11 cellular contexts compared by ENCODE assay signal in genomic region chr9:126420643-126421564, GRCh38.
DNase-seq lines count a peak whose midpoint lies in the region; ATAC-seq, FAIRE-seq and TF ChIP-seq lines count a peak whose summit lies in the region.
"Had no signal": no experiment of that assay in that cellular context is flagged by ENCODE, and none has a peak within 500 bp of the region (broad histone marks: within the 10 kb centered on the region; RNA-seq: fewer than 3 reads in every experiment).

No MANE protein-coding gene starts in this region.

- no peaks in the 10 kb centered on the region for H3K9me3 Mint-ChIP-seq in progenitor cell of endocrine pancreas (ENCODE audit: low read depth)
- H3K9me3 Mint-ChIP-seq: activated T-helper 2 cell treated with anti-CD3 and anti-CD28 coated beads, Interferon-gamma antibody, Interleukin-2, Interleukin-4, amounts not matched to agents 10 μg/mL and 5 μg/mL and 100 μg/mL, durations not matched to agents 14 hours and 24 hours and 36 hours; stimulated activated naive CD8-positive, alpha-beta T cell treated with anti-CD3 and anti-CD28 coated beads, Interleukin-15, Interleukin-2, amounts not matched to agents 100 ng/mL and 50 ng/mL, for 24 hours had no signal

- no peaks in the 10 kb centered on the region for H3K9me1 ChIP-seq in keratinocyte (ENCODE audit: control insufficient read depth, extremely low read depth, insufficient read depth, low read length)

- dilution Hi-C loops in keratinocyte (cut with MboI; ENCODE audit: extremely low pct_ligation_motif_present, low sequenced_read_pairs): no loop called here

- peaks cover 28% of the 10 kb centered on the region for H3K4me1 Mint-ChIP-seq in progenitor cell of endocrine pancreas (ENCODE audit: low read depth)

- peak; percentile 66 for FAIRE-seq in keratinocyte (lab: Jason Lieb, UNC)

- H3K27me3 Mint-ChIP-seq in progenitor cell of endocrine pancreas: peaks cover 21% of the 10 kb centered on the region
- H3K27me3 Mint-ChIP-seq: stimulated activated naive CD8-positive, alpha-beta T cell treated with anti-CD3 and anti-CD28 coated beads, Interleukin-15, Interleukin-2, amounts not matched to agents 100 ng/mL and 50 ng/mL, for 24 hours had no signal

- peaks cover 5% of the 10 kb centered on the region for H3K4me1 ChIP-seq in keratinocyte (ENCODE audit: control insufficient read depth, extremely low read depth, insufficient read depth, low read length)

- H3K79me2 ChIP-seq in keratinocyte (ENCODE audit: control insufficient read depth, insufficient read depth, low read length): no peaks in the 10 kb centered on the region

- no peak for TF ChIP-seq CTCF in keratinocyte (optimal IDR thresholded peaks at IDR 0.05 in 1 of 3, IDR thresholded peaks at IDR 0.05 in 1 of 3, conservative IDR thresholded peaks at IDR 0.05 in 1 of 3; ENCODE audit: extremely low read depth in 1 of 3, insufficient read depth in 2 of 3, low read length in 3 of 3)
- no peak for TF ChIP-seq CTCF in progenitor cell of endocrine pancreas (IDR thresholded peaks at IDR 0.05; ENCODE audit: unreplicated experiment)

- H3K36me3 ChIP-seq in keratinocyte (ENCODE audit: control insufficient read depth in 2 of 2, extremely low read depth in 1 of 2, insufficient read depth in 2 of 2, low read length in 2 of 2): no peaks in the 10 kb centered on the region

- H3K27me3 ChIP-seq in keratinocyte (ENCODE audit: control insufficient read depth, extremely low read depth, insufficient read depth, low read length): no peaks in the 10 kb centered on the region

- H3K27ac Mint-ChIP-seq in progenitor cell of endocrine pancreas: no peak overlapping the region
- H3K27ac Mint-ChIP-seq: activated T-helper 2 cell treated with anti-CD3 and anti-CD28 coated beads, Interferon-gamma antibody, Interleukin-2, Interleukin-4, amounts not matched to agents 10 μg/mL and 5 μg/mL and 100 μg/mL, durations not matched to agents 14 hours and 24 hours and 36 hours; stimulated activated naive CD8-positive, alpha-beta T cell treated with anti-CD3 and anti-CD28 coated beads, Interleukin-15, Interleukin-2, amounts not matched to agents 100 ng/mL and 50 ng/mL, for 24 hours had no signal

- H3K36me3 Mint-ChIP-seq in progenitor cell of endocrine pancreas (ENCODE audit: insufficient read depth): peaks cover 32% of the 10 kb centered on the region

- ATAC-seq in HG03521 (IDR thresholded peaks at IDR 0.05; ENCODE audit: unreplicated experiment): no peak

- H4K20me1 ChIP-seq in keratinocyte (ENCODE audit: control insufficient read depth, extremely low read depth, insufficient read depth, low read length): no peaks in the 10 kb centered on the region

- H3K4me2 ChIP-seq in keratinocyte (ENCODE audit: control insufficient read depth, extremely low read depth, insufficient read depth, low read depth, low read length): no peak overlapping the region

- H3K27ac ChIP-seq in keratinocyte (ENCODE audit: control insufficient read depth, insufficient read depth, low read length): no peak overlapping the region

- H2AFZ ChIP-seq in keratinocyte (ENCODE audit: control insufficient read depth, low read length): no peak overlapping the region

- H3K4me3 ChIP-seq in keratinocyte (ENCODE audit: control insufficient read depth in 2 of 3, extremely low read depth in 1 of 3, insufficient read depth in 2 of 3, low read depth in 1 of 3, low read length in 3 of 3): no peak overlapping the region
- H3K4me3 ChIP-seq: lung had no signal

- DNase-seq in DMS53 (lab: John Stamatoyannopoulos, UW) (peak; percentile 96), NCI-H1417 treated with DMSO at 0.1 percent for 48 hours (lab: John Stamatoyannopoulos, UW) (peak; percentile 98), SW480 (ENCODE audit: low spot score) (peak; percentile 26), keratinocyte (ENCODE audit: low read depth, low spot score) (no peak), RPMI8226 (no peak), progenitor cell of endocrine pancreas (ENCODE audit: low spot score, unreplicated experiment) (no peak)
- DNase-seq in activated CD4-positive, alpha-beta T cell treated with anti-CD3 and anti-CD28 coated beads for 1 hour: no peak

- H3K9ac ChIP-seq in keratinocyte (ENCODE audit: control insufficient read depth, extremely low read depth, insufficient read depth, low read length): no peak overlapping the region

- no peaks in the 10 kb centered on the region for H3K9me3 ChIP-seq in keratinocyte (ENCODE audit: control insufficient read depth, low read depth, low read length)

- H3K4me3 Mint-ChIP-seq in progenitor cell of endocrine pancreas (ENCODE audit: low read depth): no peak overlapping the region
- H3K4me3 Mint-ChIP-seq: stimulated activated naive CD8-positive, alpha-beta T cell treated with anti-CD3 and anti-CD28 coated beads, Interleukin-15, Interleukin-2, amounts not matched to agents 100 ng/mL and 50 ng/mL, for 24 hours had no signal

Comparison
In these comparisons a context has a peak if more than half of its experiments do, and no peak if none do; other contexts are left out.
1. DNase-seq: peak in DMS53 (single experiment), NCI-H1417 treated with DMSO at 0.1 percent for 48 hours (single experiment) and SW480 (single experiment); none in keratinocyte (single experiment), activated CD4-positive, alpha-beta T cell treated with anti-CD3 and anti-CD28 coated beads for 1 hour (single experiment), RPMI8226 (single experiment) and progenitor cell of endocrine pancreas (single experiment).